ENCODE assay signal across 2 cellular contexts in the genomic region with DNA sequence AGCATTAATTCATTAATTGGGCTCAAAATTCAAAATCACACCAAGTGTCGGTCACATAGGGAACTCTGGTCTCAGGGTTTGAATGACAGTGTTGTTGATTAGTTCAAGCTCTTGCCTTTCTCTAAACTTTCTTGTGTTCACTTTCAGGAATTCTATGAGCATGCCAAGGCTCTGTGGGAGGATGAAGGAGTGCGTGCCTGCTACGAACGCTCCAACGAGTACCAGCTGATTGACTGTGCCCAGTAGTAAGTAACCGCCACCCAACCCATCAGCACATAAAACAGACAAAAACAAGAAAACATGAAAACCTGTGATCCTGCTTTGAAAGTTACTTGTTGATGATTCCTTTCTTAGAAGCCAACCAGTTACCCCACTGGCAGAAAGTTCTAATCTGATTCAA.
TF ChIP-seq lines count a peak whose summit lies in the region.

No MANE protein-coding gene starts in this region.

TF ChIP-seq in SK-N-SH, 30 proteins besides CTCF, POLR2A, EP300 and RAD21 (continued from another document):
- TF ChIP-seq, protein P1, sequence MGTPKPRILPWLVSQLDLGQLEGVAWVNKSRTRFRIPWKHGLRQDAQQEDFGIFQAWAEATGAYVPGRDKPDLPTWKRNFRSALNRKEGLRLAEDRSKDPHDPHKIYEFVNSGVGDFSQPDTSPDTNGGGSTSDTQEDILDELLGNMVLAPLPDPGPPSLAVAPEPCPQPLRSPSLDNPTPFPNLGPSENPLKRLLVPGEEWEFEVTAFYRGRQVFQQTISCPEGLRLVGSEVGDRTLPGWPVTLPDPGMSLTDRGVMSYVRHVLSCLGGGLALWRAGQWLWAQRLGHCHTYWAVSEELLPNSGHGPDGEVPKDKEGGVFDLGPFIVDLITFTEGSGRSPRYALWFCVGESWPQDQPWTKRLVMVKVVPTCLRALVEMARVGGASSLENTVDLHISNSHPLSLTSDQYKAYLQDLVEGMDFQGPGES (IDR thresholded peaks at IDR 0.05; ENCODE audit: low read depth, low read length) = no peak
- TF ChIP-seq NFIC (IDR thresholded peaks at IDR 0.05; ENCODE audit: borderline replicate concordance) = no peak
- no peak for TF ChIP-seq GABPA (IDR thresholded peaks at IDR 0.05; ENCODE audit: low read depth)
- TF ChIP-seq, protein P2, sequence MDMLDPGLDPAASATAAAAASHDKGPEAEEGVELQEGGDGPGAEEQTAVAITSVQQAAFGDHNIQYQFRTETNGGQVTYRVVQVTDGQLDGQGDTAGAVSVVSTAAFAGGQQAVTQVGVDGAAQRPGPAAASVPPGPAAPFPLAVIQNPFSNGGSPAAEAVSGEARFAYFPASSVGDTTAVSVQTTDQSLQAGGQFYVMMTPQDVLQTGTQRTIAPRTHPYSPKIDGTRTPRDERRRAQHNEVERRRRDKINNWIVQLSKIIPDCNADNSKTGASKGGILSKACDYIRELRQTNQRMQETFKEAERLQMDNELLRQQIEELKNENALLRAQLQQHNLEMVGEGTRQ (IDR thresholded peaks at IDR 0.05; ENCODE audit: borderline replicate concordance, low read depth, low read length) = no peak
- TF ChIP-seq TCF12 (IDR thresholded peaks at IDR 0.05) = no peak
- no peak for TF ChIP-seq REST (IDR thresholded peaks at IDR 0.05; ENCODE audit: low read depth, low read length)
- TF ChIP-seq NRF1 (IDR thresholded peaks at IDR 0.05; ENCODE audit: low read depth, low read length) = no peak
- TF ChIP-seq RFX5 (IDR thresholded peaks at IDR 0.05; ENCODE audit: low read length) = no peak
- TF ChIP-seq EZH2phosphoT487 (IDR thresholded peaks at IDR 0.05; ENCODE audit: borderline replicate concordance, low read depth) = no peak
- no peak for TF ChIP-seq YY1 (IDR thresholded peaks at IDR 0.05; ENCODE audit: low read depth)
- no peak for TF ChIP-seq USF1 (IDR thresholded peaks at IDR 0.05; ENCODE audit: borderline replicate concordance, low read depth)
- no peak for TF ChIP-seq FOXM1 (IDR thresholded peaks at IDR 0.05; ENCODE audit: low read depth)
- no peak for TF ChIP-seq MXI1 (IDR thresholded peaks at IDR 0.05; ENCODE audit: low read depth, low read length)
- TF ChIP-seq, protein P3, sequence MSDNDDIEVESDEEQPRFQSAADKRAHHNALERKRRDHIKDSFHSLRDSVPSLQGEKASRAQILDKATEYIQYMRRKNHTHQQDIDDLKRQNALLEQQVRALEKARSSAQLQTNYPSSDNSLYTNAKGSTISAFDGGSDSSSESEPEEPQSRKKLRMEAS (IDR thresholded peaks at IDR 0.05; ENCODE audit: low read depth) = no peak
- TF ChIP-seq FOSL2 (IDR thresholded peaks at IDR 0.05; ENCODE audit: borderline replicate concordance, low read depth) = no peak
- no peak for TF ChIP-seq TAF1 (IDR thresholded peaks at IDR 0.05; ENCODE audit: borderline replicate concordance, low read depth, low read length)
- no peak for TF ChIP-seq MEF2A (IDR thresholded peaks at IDR 0.05; ENCODE audit: borderline replicate concordance, low read depth)
- TF ChIP-seq SIN3A (IDR thresholded peaks at IDR 0.05; ENCODE audit: borderline replicate concordance, low read depth, low read length) = no peak
- TF ChIP-seq PBX3 (IDR thresholded peaks at IDR 0.05) = no peak
TF ChIP-seq in SK-N-SH: peak in this region for 0.

TF ChIP-seq in SK-N-SH treated with all-trans-retinoic acid at 6 μM for 48 hours, 23 proteins besides CTCF, POLR2A, EP300 and RAD21 (continued from another document):
- TF ChIP-seq TSHZ2 (CRISPR knock-in tag; IDR thresholded peaks at IDR 0.05) (no peak), PPARA (CRISPR knock-in tag; IDR thresholded peaks at IDR 0.05; ENCODE audit: borderline replicate concordance) (no peak), RARB (CRISPR knock-in tag; IDR thresholded peaks at IDR 0.05) (no peak), SNAI2 (CRISPR knock-in tag; IDR thresholded peaks at IDR 0.05) (no peak), ESRRG (CRISPR knock-in tag; IDR thresholded peaks at IDR 0.05) (no peak)
